18 cellular contexts compared by ENCODE assay signal in the genomic region with DNA sequence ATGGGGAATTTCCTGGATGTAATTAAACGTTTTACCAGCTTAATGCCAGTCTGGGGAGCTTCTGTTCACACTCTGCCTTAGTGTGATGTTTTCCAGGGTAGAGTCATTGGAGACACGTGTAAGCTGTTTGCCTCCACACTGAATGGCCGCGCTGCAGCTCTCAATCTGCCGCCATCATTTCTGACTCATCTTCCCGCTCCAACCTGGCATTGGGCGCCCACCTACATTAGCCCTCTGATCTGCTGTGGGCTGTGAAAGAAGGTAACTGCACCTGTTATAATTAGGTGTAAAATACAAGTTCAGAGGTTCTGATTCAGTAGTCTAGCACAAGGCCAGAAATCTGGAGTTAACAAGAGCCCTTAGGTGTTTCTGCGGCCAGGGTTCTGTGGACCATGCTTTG. TPM values are rescaled to one million over a fixed set of nuclear protein-coding genes. Genes with fewer than 3 reads are reported as not detected.
"Had no signal": no experiment of that assay in that cellular context is flagged by ENCODE, and none has a peak within 500 bp of the region (broad histone marks: within the 10 kb centered on the region; RNA-seq: fewer than 3 reads in every experiment).

No MANE protein-coding gene starts in this region.

- H3K9me3 ChIP-seq: psoas muscle, sigmoid colon, stomach, thyroid gland, upper lobe of left lung, uterus had no signal

- H3K36me3 ChIP-seq: sigmoid colon, stomach, thyroid gland, upper lobe of left lung, uterus had no signal

- H3K9ac ChIP-seq: parathyroid adenoma had no signal

- H3K27me3 ChIP-seq: foreskin keratinocyte, sigmoid colon, stomach, thyroid gland, upper lobe of left lung, uterus had no signal

- H3K4me3 ChIP-seq: hepatocyte, psoas muscle, sigmoid colon, skin epidermis, stomach, thyroid gland, upper lobe of left lung, uterus had no signal

- FAIRE-seq: kidney had no signal

- H3K36me3 Mint-ChIP-seq: naive thymus-derived CD4-positive, alpha-beta T cell had no signal

- H3K27ac ChIP-seq: foreskin keratinocyte, hepatocyte, parathyroid adenoma, thyroid gland, upper lobe of left lung had no signal

- H3K4me2 ChIP-seq: hepatocyte had no signal

- H3K27ac Mint-ChIP-seq: dendritic cell treated with granulocyte-macrophage colony-stimulating factor and Interleukin-4, amounts not matched to agents 40 ng/mL and 50 ng/mL, for 4 days; naive thymus-derived CD4-positive, alpha-beta T cell; nephron progenitor cell had no signal

- H3K4me1 ChIP-seq: parathyroid adenoma, psoas muscle had no signal

- H3K9me3 Mint-ChIP-seq: dendritic cell treated with granulocyte-macrophage colony-stimulating factor and Interleukin-4, amounts not matched to agents 40 ng/mL and 50 ng/mL, for 4 days had no signal

- ATAC-seq: foreskin keratinocyte; left colon; naive thymus-derived CD4-positive, alpha-beta T cell had no signal

- DNase-seq: foreskin keratinocyte; kidney; left colon; naive thymus-derived CD4-positive, alpha-beta T cell; nephron progenitor cell; psoas muscle; stimulated activated CD4-positive, alpha-beta T cell treated with anti-CD3 and anti-CD28 coated beads, Interleukin-2, amount 100 ng/mL, for 24 hours; stimulated activated CD4-positive, alpha-beta T cell treated with anti-CD3 and anti-CD28 coated beads, Interleukin-4, amount 100 ng/mL, for 4 hours; stimulated activated naive CD4-positive, alpha-beta T cell; stomach; thyroid gland; upper lobe of left lung; uterus had no signal

- H2AFZ ChIP-seq: hepatocyte, parathyroid adenoma had no signal

- H3K79me2 ChIP-seq: hepatocyte, parathyroid adenoma had no signal

- H3K4me3 Mint-ChIP-seq: dendritic cell treated with granulocyte-macrophage colony-stimulating factor and Interleukin-4, amounts not matched to agents 40 ng/mL and 50 ng/mL, for 4 days; naive thymus-derived CD4-positive, alpha-beta T cell; nephron progenitor cell had no signal

RNA-seq across cellular contexts. Expression of gene MN1, which starts 54.6 kb away (rescaled TPM):
- polyA plus RNA-seq: naive thymus-derived CD4-positive, alpha-beta T cell had no signal
